ENCODE assay signal across 1 cellular context in the genomic region with DNA sequence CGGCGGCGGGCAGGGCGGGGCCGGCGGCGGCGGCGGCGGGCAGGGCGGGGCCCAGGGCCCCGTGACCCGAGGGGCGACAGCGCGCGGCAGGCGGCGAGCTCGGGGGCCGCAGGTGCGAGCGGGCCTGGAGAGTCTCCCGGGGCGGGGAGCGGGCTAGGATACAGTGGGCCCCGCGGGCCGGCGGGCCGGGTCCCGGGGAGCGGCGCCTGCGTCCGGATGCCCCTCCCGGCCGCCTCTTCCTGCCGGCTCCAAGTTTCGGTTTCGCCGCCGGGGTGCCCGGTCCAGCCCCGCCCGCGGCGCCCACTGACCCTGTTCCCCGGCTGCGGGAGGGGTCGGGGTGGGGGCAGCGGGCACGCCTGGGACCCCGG.
TF ChIP-seq lines count a peak whose summit lies in the region.

A gene (plus strand): TSS at position 62 of the 368 bp plus-strand sequence. CDS start 2,830 bp downstream, outside the sequence.

TF ChIP-seq in GM12878, 131 proteins besides CTCF, POLR2A, EP300 and RAD21 (continued from another document):
- TF ChIP-seq ASH2L (IDR thresholded peaks at IDR 0.05; ENCODE audit: borderline replicate concordance, low read depth) (no peak), SIX5 (IDR thresholded peaks at IDR 0.05; ENCODE audit: low read depth, low read length, severe bottlenecking) (no peak), LARP7 (IDR thresholded peaks at IDR 0.05) (peak; percentile 53; the same call in 1 of the 2 replicates), SMARCA5 (IDR thresholded peaks at IDR 0.05) (peak; percentile 59; the same call in 1 of the 2 replicates), BACH1 (IDR thresholded peaks at IDR 0.05; ENCODE audit: borderline replicate concordance) (peak; percentile 58), HDAC2 (IDR thresholded peaks at IDR 0.05) (no peak), NR2F1 (conservative IDR thresholded peaks at IDR 0.05) (peak; percentile 59), ATF7 (IDR thresholded peaks at IDR 0.05; ENCODE audit: low read depth) (no peak), GATAD2B (conservative IDR thresholded peaks at IDR 0.05; ENCODE audit: low read depth) (peak; percentile 71), CHD2 (IDR thresholded peaks at IDR 0.05; ENCODE audit: borderline replicate concordance, low read depth, low read length) (no peak), PML (IDR thresholded peaks at IDR 0.05; ENCODE audit: low read length) (no peak), KDM1A (IDR thresholded peaks at IDR 0.05; ENCODE audit: borderline replicate concordance) (no peak), POLR2AphosphoS2 (IDR thresholded peaks at IDR 0.05; ENCODE audit: low read depth, low read length) (no peak), HDAC6 (IDR thresholded peaks at IDR 0.05; ENCODE audit: unreplicated experiment) (no peak), EZH2 (IDR thresholded peaks at IDR 0.05; ENCODE audit: borderline replicate concordance, control insufficient read depth, low read depth, low read length) (no peak), YY1 (IDR thresholded peaks at IDR 0.05; ENCODE audit: low read depth, low read length) (no peak), ZNF207 (IDR thresholded peaks at IDR 0.05; ENCODE audit: borderline replicate concordance) (no peak), BMI1 (IDR thresholded peaks at IDR 0.05; ENCODE audit: borderline replicate concordance) (no peak), ESRRA (IDR thresholded peaks at IDR 0.05; ENCODE audit: low read length) (no peak), CHD1 (IDR thresholded peaks at IDR 0.05; ENCODE audit: low read depth, low read length) (no peak), POLR2AphosphoS5 (IDR thresholded peaks at IDR 0.05; ENCODE audit: low read length) (no peak), EED (IDR thresholded peaks at IDR 0.05; ENCODE audit: low read depth) (no peak), ZBED1 (IDR thresholded peaks at IDR 0.05; ENCODE audit: borderline replicate concordance) (no peak)
- TF ChIP-seq, protein P1, sequence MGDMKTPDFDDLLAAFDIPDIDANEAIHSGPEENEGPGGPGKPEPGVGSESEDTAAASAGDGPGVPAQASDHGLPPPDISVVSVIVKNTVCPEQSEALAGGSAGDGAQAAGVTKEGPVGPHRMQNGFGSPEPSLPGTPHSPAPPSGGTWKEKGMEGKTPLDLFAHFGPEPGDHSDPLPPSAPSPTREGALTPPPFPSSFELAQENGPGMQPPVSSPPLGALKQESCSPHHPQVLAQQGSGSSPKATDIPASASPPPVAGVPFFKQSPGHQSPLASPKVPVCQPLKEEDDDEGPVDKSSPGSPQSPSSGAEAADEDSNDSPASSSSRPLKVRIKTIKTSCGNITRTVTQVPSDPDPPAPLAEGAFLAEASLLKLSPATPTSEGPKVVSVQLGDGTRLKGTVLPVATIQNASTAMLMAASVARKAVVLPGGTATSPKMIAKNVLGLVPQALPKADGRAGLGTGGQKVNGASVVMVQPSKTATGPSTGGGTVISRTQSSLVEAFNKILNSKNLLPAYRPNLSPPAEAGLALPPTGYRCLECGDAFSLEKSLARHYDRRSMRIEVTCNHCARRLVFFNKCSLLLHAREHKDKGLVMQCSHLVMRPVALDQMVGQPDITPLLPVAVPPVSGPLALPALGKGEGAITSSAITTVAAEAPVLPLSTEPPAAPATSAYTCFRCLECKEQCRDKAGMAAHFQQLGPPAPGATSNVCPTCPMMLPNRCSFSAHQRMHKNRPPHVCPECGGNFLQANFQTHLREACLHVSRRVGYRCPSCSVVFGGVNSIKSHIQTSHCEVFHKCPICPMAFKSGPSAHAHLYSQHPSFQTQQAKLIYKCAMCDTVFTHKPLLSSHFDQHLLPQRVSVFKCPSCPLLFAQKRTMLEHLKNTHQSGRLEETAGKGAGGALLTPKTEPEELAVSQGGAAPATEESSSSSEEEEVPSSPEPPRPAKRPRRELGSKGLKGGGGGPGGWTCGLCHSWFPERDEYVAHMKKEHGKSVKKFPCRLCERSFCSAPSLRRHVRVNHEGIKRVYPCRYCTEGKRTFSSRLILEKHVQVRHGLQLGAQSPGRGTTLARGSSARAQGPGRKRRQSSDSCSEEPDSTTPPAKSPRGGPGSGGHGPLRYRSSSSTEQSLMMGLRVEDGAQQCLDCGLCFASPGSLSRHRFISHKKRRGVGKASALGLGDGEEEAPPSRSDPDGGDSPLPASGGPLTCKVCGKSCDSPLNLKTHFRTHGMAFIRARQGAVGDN (IDR thresholded peaks at IDR 0.05), result no peak
- TF ChIP-seq, protein P2, sequence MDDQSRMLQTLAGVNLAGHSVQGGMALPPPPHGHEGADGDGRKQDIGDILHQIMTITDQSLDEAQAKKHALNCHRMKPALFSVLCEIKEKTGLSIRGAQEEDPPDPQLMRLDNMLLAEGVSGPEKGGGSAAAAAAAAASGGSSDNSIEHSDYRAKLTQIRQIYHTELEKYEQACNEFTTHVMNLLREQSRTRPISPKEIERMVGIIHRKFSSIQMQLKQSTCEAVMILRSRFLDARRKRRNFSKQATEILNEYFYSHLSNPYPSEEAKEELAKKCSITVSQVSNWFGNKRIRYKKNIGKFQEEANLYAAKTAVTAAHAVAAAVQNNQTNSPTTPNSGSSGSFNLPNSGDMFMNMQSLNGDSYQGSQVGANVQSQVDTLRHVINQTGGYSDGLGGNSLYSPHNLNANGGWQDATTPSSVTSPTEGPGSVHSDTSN (IDR thresholded peaks at IDR 0.05; ENCODE audit: insufficient replicate concordance, low read depth, low read length), result no peak
- TF ChIP-seq, protein P3, sequence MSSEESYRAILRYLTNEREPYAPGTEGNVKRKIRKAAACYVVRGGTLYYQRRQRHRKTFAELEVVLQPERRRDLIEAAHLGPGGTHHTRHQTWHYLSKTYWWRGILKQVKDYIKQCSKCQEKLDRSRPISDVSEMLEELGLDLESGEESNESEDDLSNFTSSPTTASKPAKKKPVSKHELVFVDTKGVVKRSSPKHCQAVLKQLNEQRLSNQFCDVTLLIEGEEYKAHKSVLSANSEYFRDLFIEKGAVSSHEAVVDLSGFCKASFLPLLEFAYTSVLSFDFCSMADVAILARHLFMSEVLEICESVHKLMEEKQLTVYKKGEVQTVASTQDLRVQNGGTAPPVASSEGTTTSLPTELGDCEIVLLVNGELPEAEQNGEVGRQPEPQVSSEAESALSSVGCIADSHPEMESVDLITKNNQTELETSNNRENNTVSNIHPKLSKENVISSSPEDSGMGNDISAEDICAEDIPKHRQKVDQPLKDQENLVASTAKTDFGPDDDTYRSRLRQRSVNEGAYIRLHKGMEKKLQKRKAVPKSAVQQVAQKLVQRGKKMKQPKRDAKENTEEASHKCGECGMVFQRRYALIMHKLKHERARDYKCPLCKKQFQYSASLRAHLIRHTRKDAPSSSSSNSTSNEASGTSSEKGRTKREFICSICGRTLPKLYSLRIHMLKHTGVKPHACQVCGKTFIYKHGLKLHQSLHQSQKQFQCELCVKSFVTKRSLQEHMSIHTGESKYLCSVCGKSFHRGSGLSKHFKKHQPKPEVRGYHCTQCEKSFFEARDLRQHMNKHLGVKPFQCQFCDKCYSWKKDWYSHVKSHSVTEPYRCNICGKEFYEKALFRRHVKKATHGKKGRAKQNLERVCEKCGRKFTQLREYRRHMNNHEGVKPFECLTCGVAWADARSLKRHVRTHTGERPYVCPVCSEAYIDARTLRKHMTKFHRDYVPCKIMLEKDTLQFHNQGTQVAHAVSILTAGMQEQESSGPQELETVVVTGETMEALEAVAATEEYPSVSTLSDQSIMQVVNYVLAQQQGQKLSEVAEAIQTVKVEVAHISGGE (CRISPR knock-in tag; IDR thresholded peaks at IDR 0.05), result no peak
